In genomic region chr17:81509687-81510523, GRCh38 we compare ENCODE assay signal across 9 cellular contexts. TPM values are rescaled to one million over a fixed set of nuclear protein-coding genes. Genes with fewer than 3 reads are reported as not detected.
A peak's percentile ranks its signal among the peaks of the same experiment; 100 is the strongest.
DNase-seq lines count a peak whose midpoint lies in the region; ATAC-seq and TF ChIP-seq lines count a peak whose summit lies in the region.
"Had no signal": no experiment of that assay in that cellular context is flagged by ENCODE, and none has a peak within 500 bp of the region (broad histone marks: within the 10 kb centered on the region; RNA-seq: fewer than 3 reads in every experiment).

No MANE protein-coding gene starts in this region.

- intact Hi-C loops in aorta (cut with DNase I): loop anchor here in 1 of 2 donors (2.0 kb wide), 1 partner anchor 113 kb away; no protein-coding TSS in a partner anchor

- H3K36me3 ChIP-seq in mucosa of rectum (ENCODE audit: control insufficient read depth in 2 of 2, insufficient read depth in 2 of 2, low read length in 2 of 2) (peaks cover 36 to 38% of the 10 kb centered on the region in 2 donors), aorta (ENCODE audit: control insufficient read depth in 1 of 2, insufficient read depth in 2 of 2, low read length in 1 of 2) (peaks cover 0 to 19% of the 10 kb centered on the region in 2 donors)

- in situ Hi-C loops in G401 (cut with HindIII; ENCODE audit: low sequenced_read_pairs): loop anchor here (10.0 kb wide), 1 partner anchor 105 kb away; no protein-coding TSS in a partner anchor

- ATAC-seq in aorta (ENCODE audit: low FRiP score) (no peak), HG03196 (IDR thresholded peaks at IDR 0.05; ENCODE audit: unreplicated experiment) (no peak), GM18511 (IDR thresholded peaks at IDR 0.05; ENCODE audit: unreplicated experiment) (no peak)

- no peaks in the 10 kb centered on the region for H3K9me3 ChIP-seq in mucosa of rectum (ENCODE audit: control insufficient read depth in 2 of 2, low read length in 2 of 2)
- no peaks in the 10 kb centered on the region for H3K9me3 ChIP-seq in aorta (ENCODE audit: control insufficient read depth, low read length)

- H3K27ac ChIP-seq in mucosa of rectum (ENCODE audit: low read depth in 2 of 2, low read length in 2 of 2) (peak overlapping the region; percentile 91 to 97), aorta (ENCODE audit: low read depth in 1 of 2, low read length in 2 of 2) (no peak overlapping the region)

- H3K9ac ChIP-seq in mucosa of rectum (ENCODE audit: low read depth in 1 of 2, low read length in 2 of 2): peak overlapping the region; percentile 94 to 98

- 0 to 1% methylated on average over 19 of the region's 19 CpGs for WGBS in aorta, 2 donors

- peaks cover 21% of the 10 kb centered on the region in 2 donors for H3K4me1 ChIP-seq in mucosa of rectum (ENCODE audit: control insufficient read depth in 2 of 2, insufficient read depth in 2 of 2, low read length in 2 of 2)
- H3K4me1 ChIP-seq in aorta (ENCODE audit: control insufficient read depth in 1 of 2, insufficient read depth in 2 of 2, low read length in 2 of 2): no peaks in the 10 kb centered on the region

- H3K27me3 ChIP-seq in mucosa of rectum (ENCODE audit: control insufficient read depth in 2 of 2, insufficient read depth in 2 of 2, low read length in 2 of 2): no peaks in the 10 kb centered on the region
- H3K27me3 ChIP-seq in aorta (ENCODE audit: control insufficient read depth in 1 of 2, insufficient read depth in 2 of 2, low read length in 1 of 2): peaks cover 0 to 2% of the 10 kb centered on the region in 2 donors

- peak; percentile 45 for DNase-seq in G401 (ENCODE audit: low spot score)
- DNase-seq in central memory CD4-positive, alpha-beta T cell: peak; percentile 33
- DNase-seq in aorta: no peak
- DNase-seq in 8988T: no peak

- peak overlapping the region; percentile 96 to 97 for H3K4me3 ChIP-seq in mucosa of rectum (ENCODE audit: low read length in 2 of 2)
- H3K4me3 ChIP-seq in aorta (ENCODE audit: low read length in 2 of 2): peak overlapping the region; percentile 95 to 97

TF ChIP-seq in PFSK-1, 5 proteins besides CTCF, POLR2A, EP300 and RAD21:
- TF ChIP-seq POLR2AphosphoS5 (IDR thresholded peaks at IDR 0.05; ENCODE audit: low read depth, low read length) (0 out of 2 replicates have a peak, but pooled peaks have one; percentile 34), TAF1 (IDR thresholded peaks at IDR 0.05; ENCODE audit: borderline replicate concordance, insufficient read depth, low read length) (no peak; the same call in 1 of the 2 replicates)
TF ChIP-seq in PFSK-1: peak in this region for 1.

RNA-seq across cellular contexts. Expression of gene ACTG1, which starts 2.7 kb away (rescaled TPM):
- 5,595 and 6,819 TPM in 2 replicates for total RNA-seq in G401 (2014; rRNA removed; shearing (Covaris generic))
- 8,081 TPM for polyA plus RNA-seq in PFSK-1 (2012; ENCODE audit: insufficient read length, low read depth)
- total RNA-seq in aorta: 1,000 to 10,000 TPM; 2,309 to 2,547 TPM
- polyA plus RNA-seq in aorta: 1,000 to 10,000 TPM; 1,438 to 2,310 TPM

RNA-seq across cellular contexts. Expression of gene FSCN2, which starts 18.3 kb away (rescaled TPM):
- total RNA-seq in G401 (2014; rRNA removed; shearing (Covaris generic)): 0.80 and 1.4 TPM in 2 replicates
- 1.6 TPM for polyA plus RNA-seq in PFSK-1 (2012; ENCODE audit: insufficient read length, low read depth)
- 1 to 10 TPM; 3.0 to 3.1 TPM for total RNA-seq in aorta
- 1 to 10 TPM; 1.0 to 1.3 TPM for polyA plus RNA-seq in aorta
- total RNA-seq: RPMI7951 had no signal

RNA-seq across cellular contexts. Expression of gene FAAP100, which starts 42.2 kb away (rescaled TPM):
- total RNA-seq in G401 (2014; rRNA removed; shearing (Covaris generic)): 37.1 and 44.6 TPM in 2 replicates
- polyA plus RNA-seq in PFSK-1 (2012; ENCODE audit: insufficient read length, low read depth): 63.5 TPM
- total RNA-seq in aorta: 10 to 100 TPM; 20.9 to 32.2 TPM
- 10 to 100 TPM in 1 of 2 donors, 1 to 10 TPM in 1; 8.8 to 48.4 TPM for polyA plus RNA-seq in aorta

Comparison
In these comparisons a context has a peak if more than half of its experiments do, and no peak if none do; other contexts are left out.
1. DNase-seq: peak in G401 (single experiment) and central memory CD4-positive, alpha-beta T cell (single experiment); none in aorta (0 of 2) and 8988T (single experiment).
2. H3K27ac ChIP-seq: peak in mucosa of rectum (2 of 2); none in aorta (0 of 2).